In the genomic region with DNA sequence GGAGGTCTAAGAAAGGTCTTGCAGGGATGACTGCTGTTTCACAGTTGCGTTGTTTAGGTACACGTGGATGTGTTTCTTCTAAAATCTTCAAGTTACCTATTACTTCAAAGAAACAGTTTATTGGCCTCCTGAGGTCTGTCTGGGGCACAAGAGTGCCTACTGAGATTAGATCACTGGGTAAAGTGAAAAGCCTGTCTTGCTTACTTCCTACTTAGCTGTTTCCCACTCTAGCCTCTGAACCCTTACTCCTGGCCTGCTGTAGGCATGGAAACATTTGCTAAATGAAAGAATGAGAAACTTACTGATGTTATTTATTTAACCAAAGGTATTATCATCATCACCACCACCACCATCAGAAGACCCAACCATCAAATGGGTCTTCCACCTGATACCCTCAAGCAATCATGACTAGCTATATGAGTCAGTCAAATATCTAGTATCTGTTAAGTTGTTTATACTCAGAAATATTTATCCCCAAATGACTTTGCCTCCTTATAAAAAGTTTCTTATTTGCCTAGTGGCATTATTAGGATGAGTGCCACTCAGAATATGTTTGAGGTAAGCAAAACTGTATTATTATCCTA, we compare ENCODE assay signal across 19 cellular contexts.
"Had no signal": no experiment of that assay in that cellular context is flagged by ENCODE, and none has a peak within 500 bp of the region (broad histone marks: within the 10 kb centered on the region; RNA-seq: fewer than 3 reads in every experiment).

No MANE protein-coding gene starts in this region.

- H3K27ac ChIP-seq: SJCRH30 had no signal

- DNase-seq: KBM-7, MM.1S, NCI-H1105, NCI-H1417, NCI-H1436 treated with DMSO at 0.1 percent for 48 hours, NCI-H1694, NCI-H187 treated with DMSO at 0.1 percent for 48 hours, NCI-H2029 treated with DMSO at 0.1 percent for 48 hours, NCI-H226, NCI-H446, NCI-H510A, NCI-H524 treated with DMSO at 0.1 percent for 48 hours, NCI-H69, NCI-H774, SHP77 treated with DMSO at 0.1 percent for 48 hours, SJCRH30, T-helper 1 cell had no signal

- H3K9me3 ChIP-seq: SJCRH30 had no signal

- H3K4me3 ChIP-seq: SJCRH30 had no signal

- H3K27me3 ChIP-seq: SJCRH30 had no signal

- ATAC-seq: Panc1, SK-N-SH treated with all-trans-retinoic acid at 6 μM for 48 hours had no signal
